8 cellular contexts compared by ENCODE assay signal in the genomic region with DNA sequence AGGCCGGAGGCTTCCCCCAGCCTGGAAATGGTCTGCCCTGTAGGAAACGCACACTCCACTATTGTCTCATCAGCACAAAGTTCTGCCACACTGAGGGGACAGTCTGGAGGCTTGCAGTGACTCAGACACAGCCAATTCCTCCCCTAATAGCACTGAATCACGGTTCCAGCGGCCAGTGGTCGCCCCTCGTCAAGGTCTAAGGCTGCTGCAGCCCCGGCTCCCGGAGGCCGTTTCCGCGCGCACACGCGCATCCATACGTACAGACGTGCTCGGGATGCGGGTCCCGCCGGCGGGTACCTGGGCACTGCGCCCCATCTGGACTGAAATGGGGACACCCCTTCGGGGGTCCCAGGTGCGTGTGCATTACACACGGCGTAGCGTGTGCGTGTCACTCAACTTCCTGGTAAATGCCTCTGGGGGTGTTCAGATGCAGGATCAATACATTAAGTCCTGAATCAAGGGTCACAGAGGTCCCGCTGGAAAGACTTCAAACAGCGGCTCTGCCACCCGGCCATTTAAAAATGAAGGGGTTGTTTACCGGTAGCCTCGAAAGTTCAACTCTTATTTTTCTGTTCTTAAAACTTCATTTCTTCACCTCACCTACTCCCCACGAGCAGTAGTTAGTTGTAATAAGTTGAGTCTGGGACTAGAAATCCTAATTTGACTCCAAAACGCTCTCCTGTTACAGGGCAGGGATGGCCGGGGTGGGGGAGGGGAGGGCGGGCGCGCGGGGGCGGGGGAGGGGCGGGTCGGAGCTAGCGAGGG. TPM values are rescaled to one million over a fixed set of nuclear protein-coding genes. Genes with fewer than 3 reads are reported as not detected.
A peak's percentile ranks its signal among the peaks of the same experiment; 100 is the strongest.
DNase-seq lines count a peak whose midpoint lies in the region; ATAC-seq and TF ChIP-seq lines count a peak whose summit lies in the region.

No MANE protein-coding gene starts in this region.

- DNase-seq in ACHN = peak; percentile 51
- DNase-seq in NCI-H1417 (lab: John Stamatoyannopoulos, UW) = peak in 2 of 3 experiments; percentile 88
- DNase-seq in activated T-helper 2 cell treated with anti-CD3 and anti-CD28 coated beads, Interferon-gamma antibody, Interleukin-2, Interleukin-4, amounts not matched to agents 10 μg/mL and 5 μg/mL and 100 μg/mL, durations not matched to agents 14 hours and 24 hours and 36 hours (ENCODE audit: low spot score) = no peak
- peak; percentile 36 to 38 for DNase-seq in heart right ventricle
- DNase-seq in posterior vena cava (ENCODE audit: low spot score) = peak; percentile 83
- no peak for DNase-seq in NCI-H446 (lab: John Stamatoyannopoulos, UW)
- no peak for DNase-seq in MG63

- intact Hi-C loops in activated T-helper 2 cell treated with anti-CD3 and anti-CD28 coated beads, Interferon-gamma antibody, Interleukin-2, Interleukin-4, amounts not matched to agents 10 μg/mL and 5 μg/mL and 100 μg/mL, durations not matched to agents 14 hours and 24 hours and 36 hours (cut with micrococcal nuclease) = loop anchor here (2.0 kb wide), 1 partner anchor 23 kb away; no protein-coding TSS in a partner anchor
- intact Hi-C loops in heart right ventricle (cut with DNase I) (loop anchor here in 4 of 10 donors (1.0 to 10.0 kb wide), 4 partner anchors 24 to 129 kb away; no protein-coding TSS in a partner anchor), posterior vena cava (cut with DNase I) (no loop called here)

- H3K36me3 ChIP-seq in heart right ventricle (no peaks in the 10 kb centered on the region), MG63 (no peaks in the 10 kb centered on the region)

- H3K27ac ChIP-seq in heart right ventricle = peak overlapping the region in 9 of 10 donors; percentile 34 to 89 (median 72)

- ATAC-seq in GM18502 (IDR thresholded peaks at IDR 0.05; ENCODE audit: poor library complexity, unreplicated experiment) = peak; percentile 23
- peak in 7 of 8 donors; percentile 2 to 42 (median 10) for ATAC-seq in heart right ventricle

- peak overlapping the region; percentile 36 to 94 (median 76) for H3K4me3 ChIP-seq in heart right ventricle
- H3K4me3 ChIP-seq in MG63 = no peak overlapping the region

- H3K4me3 Mint-ChIP-seq in activated T-helper 2 cell treated with anti-CD3 and anti-CD28 coated beads, Interferon-gamma antibody, Interleukin-2, Interleukin-4, amounts not matched to agents 10 μg/mL and 5 μg/mL and 100 μg/mL, durations not matched to agents 14 hours and 24 hours and 36 hours (ENCODE audit: low read depth) = peak overlapping the region; percentile 77

- no peaks in the 10 kb centered on the region for H3K27me3 ChIP-seq in heart right ventricle
- H3K27me3 ChIP-seq in MG63 = peaks cover 20% of the 10 kb centered on the region

- in situ Hi-C loops in ACHN (cut with HindIII; ENCODE audit: low pct_ligation_motif_present, low pct_unique_long_range_greater_than_20kb, low sequenced_read_pairs) = no loop called here

- no peak for TF ChIP-seq CTCF in heart right ventricle (IDR thresholded peaks at IDR 0.05)

- H3K4me1 ChIP-seq in heart right ventricle = peaks cover under 1 to 41% (median 12%) of the 10 kb centered on the region in 9 donors

- H3K9me3 ChIP-seq in heart right ventricle (no peaks in the 10 kb centered on the region), MG63 (no peaks in the 10 kb centered on the region)

- no peaks in the 10 kb centered on the region for H3K36me3 Mint-ChIP-seq in activated T-helper 2 cell treated with anti-CD3 and anti-CD28 coated beads, Interferon-gamma antibody, Interleukin-2, Interleukin-4, amounts not matched to agents 10 μg/mL and 5 μg/mL and 100 μg/mL, durations not matched to agents 14 hours and 24 hours and 36 hours (ENCODE audit: low read depth)

- H3K27ac Mint-ChIP-seq in activated T-helper 2 cell treated with anti-CD3 and anti-CD28 coated beads, Interferon-gamma antibody, Interleukin-2, Interleukin-4, amounts not matched to agents 10 μg/mL and 5 μg/mL and 100 μg/mL, durations not matched to agents 14 hours and 24 hours and 36 hours = peak overlapping the region; percentile 65

- WGBS in heart right ventricle, 2 donors = 1% methylated on average over 41 to 44 of the region's 44 CpGs

- H3K9me3 Mint-ChIP-seq in activated T-helper 2 cell treated with anti-CD3 and anti-CD28 coated beads, Interferon-gamma antibody, Interleukin-2, Interleukin-4, amounts not matched to agents 10 μg/mL and 5 μg/mL and 100 μg/mL, durations not matched to agents 14 hours and 24 hours and 36 hours = no peaks in the 10 kb centered on the region

- H3K27me3 Mint-ChIP-seq in activated T-helper 2 cell treated with anti-CD3 and anti-CD28 coated beads, Interferon-gamma antibody, Interleukin-2, Interleukin-4, amounts not matched to agents 10 μg/mL and 5 μg/mL and 100 μg/mL, durations not matched to agents 14 hours and 24 hours and 36 hours (ENCODE audit: low read depth) = peaks cover 60% of the 10 kb centered on the region

- peaks cover 29% of the 10 kb centered on the region for H3K4me1 Mint-ChIP-seq in activated T-helper 2 cell treated with anti-CD3 and anti-CD28 coated beads, Interferon-gamma antibody, Interleukin-2, Interleukin-4, amounts not matched to agents 10 μg/mL and 5 μg/mL and 100 μg/mL, durations not matched to agents 14 hours and 24 hours and 36 hours (ENCODE audit: low read depth)

RNA-seq across cellular contexts. Expression of a gene that starts 0.6 kb away (rescaled TPM):
- 1.2 and 1.9 TPM in 2 replicates for total RNA-seq in activated T-helper 2 cell treated with anti-CD3 and anti-CD28 coated beads, Interferon-gamma antibody, Interleukin-2, Interleukin-4, amounts not matched to agents 10 μg/mL and 5 μg/mL and 100 μg/mL, durations not matched to agents 14 hours and 24 hours and 36 hours
- total RNA-seq in heart right ventricle = 10 to 100 TPM; 13.4 to 24.8 (median 19.0) TPM
- polyA plus RNA-seq in heart right ventricle = 1 to 10 TPM; 2.6 to 8.2 TPM
- 10 to 100 TPM; 24.3 to 32.5 TPM for total RNA-seq in posterior vena cava
- total RNA-seq in MG63 (2014; rRNA removed; shearing (Covaris generic); ENCODE audit: low replicate concordance) = 1.7 and 2.4 TPM in 2 replicates

Comparison
In these comparisons a context has a peak if more than half of its experiments do, and no peak if none do; other contexts are left out.
1. DNase-seq: peak in ACHN (single experiment), NCI-H1417 (2 of 3), heart right ventricle (2 of 2) and posterior vena cava (single experiment); none in activated T-helper 2 cell treated with anti-CD3 and anti-CD28 coated beads, Interferon-gamma antibody, Interleukin-2, Interleukin-4, amounts not matched to agents 10 μg/mL and 5 μg/mL and 100 μg/mL, durations not matched to agents 14 hours and 24 hours and 36 hours (single experiment), NCI-H446 (0 of 2) and MG63 (single experiment).